7 cellular contexts compared by ENCODE assay signal in the genomic region with DNA sequence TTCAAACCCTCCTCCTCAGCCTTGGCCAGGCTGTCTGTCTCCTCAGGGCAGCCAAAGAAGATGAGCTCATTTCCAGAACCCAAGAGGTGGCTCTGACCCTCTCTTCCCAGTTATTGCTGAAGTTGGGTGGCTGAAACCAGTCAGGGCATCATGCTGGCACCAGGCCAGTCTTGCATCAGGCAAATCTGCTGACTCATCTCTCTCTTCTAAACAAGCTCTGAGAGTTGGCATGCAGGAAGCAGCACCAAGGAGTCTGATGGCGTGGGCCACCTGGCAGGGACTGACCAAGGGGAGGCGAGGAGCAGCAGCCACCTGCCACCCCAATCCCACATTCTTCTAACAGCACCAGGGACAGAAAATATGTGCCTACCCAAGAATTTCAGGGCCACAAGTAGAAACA.
A peak's percentile ranks its signal among the peaks of the same experiment; 100 is the strongest.
DNase-seq lines count a peak whose midpoint lies in the region; ATAC-seq and TF ChIP-seq lines count a peak whose summit lies in the region.

No MANE protein-coding gene starts in this region.

- no peak overlapping the region for H2BK20ac ChIP-seq in H9 (ENCODE audit: low read depth, low read length, poor library complexity, severe bottlenecking)

- H3K14ac ChIP-seq in neuronal stem cell (ENCODE audit: low read length) (peak overlapping the region; percentile 1), H9 (ENCODE audit: insufficient read depth, low read length) (no peak overlapping the region)

- DNase-seq in G401 (ENCODE audit: low spot score) = peak; percentile 87
- DNase-seq in NCI-H1105 (lab: John Stamatoyannopoulos, UW) = peak; percentile 19
- DNase-seq in T47D (ENCODE audit: low read depth in 1 of 2, low spot score in 1 of 2) = peak; percentile 7 to 76
- DNase-seq in neuronal stem cell (ENCODE audit: low spot score) = no peak
- no peak for DNase-seq in H9

- H2AFZ ChIP-seq in neuronal stem cell (ENCODE audit: low read length) (no peak overlapping the region), H9 (ENCODE audit: low read length) (no peak overlapping the region)

- H3K27ac ChIP-seq in neuronal stem cell (replicated peaks; ENCODE audit: low read length) = no peak overlapping the region
- H3K27ac ChIP-seq in H9 (ENCODE audit: insufficient read length, low read depth, low read length) = no peak overlapping the region

- H3K36me3 Mint-ChIP-seq in H9 (ENCODE audit: insufficient read depth in 1 of 3, low read depth in 3 of 3) = no peaks in the 10 kb centered on the region

- no peak overlapping the region for H4K5ac ChIP-seq in H9 (ENCODE audit: insufficient read length, low read depth, low read length)

- no peaks in the 10 kb centered on the region for H3K9me3 Mint-ChIP-seq in H9

- H3K18ac ChIP-seq in neuronal stem cell (ENCODE audit: low read length) = no peak overlapping the region
- H3K18ac ChIP-seq in H9 (ENCODE audit: insufficient read length, low read depth, low read length) = no peak overlapping the region

- H3K56ac ChIP-seq in H9 (ENCODE audit: insufficient read length, low read depth, low read length) = no peak overlapping the region

- peaks cover 0 to 2% of the 10 kb centered on the region in 2 donors for H3K4me1 ChIP-seq in neuronal stem cell (ENCODE audit: control insufficient read depth in 2 of 2, insufficient read depth in 1 of 2, low read depth in 1 of 2, low read length in 2 of 2)
- no peaks in the 10 kb centered on the region for H3K4me1 ChIP-seq in H9 (ENCODE audit: insufficient read depth, low read length)

- no peak overlapping the region for H3T11ph ChIP-seq in H9 (ENCODE audit: low read length)

- no peak for TF ChIP-seq CTCF in H9 (conservative IDR thresholded peaks at IDR 0.05)

- no peak overlapping the region for H3K4me3 Mint-ChIP-seq in H9

- no peak overlapping the region for H3K4me2 ChIP-seq in neuronal stem cell (ENCODE audit: insufficient read depth, low read length, poor library complexity, severe bottlenecking)
- H3K4me2 ChIP-seq in H9 (ENCODE audit: insufficient read depth, insufficient read length, low read length) = no peak overlapping the region

- no peak overlapping the region for H3K4me3 ChIP-seq in neuronal stem cell (ENCODE audit: low read length in 2 of 2)

- H3K4ac ChIP-seq in neuronal stem cell (ENCODE audit: low read length) = no peak overlapping the region
- no peak overlapping the region for H3K4ac ChIP-seq in H9 (ENCODE audit: low read depth, low read length)

- no peaks in the 10 kb centered on the region for H3K23me2 ChIP-seq in H9 (ENCODE audit: insufficient read length, low read depth, low read length, poor library complexity, severe bottlenecking)

- no peaks in the 10 kb centered on the region for H3K79me2 ChIP-seq in H9 (ENCODE audit: insufficient read depth, low read length)

- H2BK15ac ChIP-seq in neuronal stem cell (ENCODE audit: low read length) = no peak overlapping the region
- no peak overlapping the region for H2BK15ac ChIP-seq in H9 (ENCODE audit: low read depth, low read length)

- H3K79me1 ChIP-seq in neuronal stem cell (ENCODE audit: low read depth, low read length) (no peaks in the 10 kb centered on the region), H9 (ENCODE audit: insufficient read depth, low read depth, low read length, poor library complexity, severe bottlenecking) (no peaks in the 10 kb centered on the region)

- H3K9ac ChIP-seq in neuronal stem cell (ENCODE audit: low read depth, low read length, poor library complexity) (no peak overlapping the region), H9 (ENCODE audit: extremely low read depth, insufficient read length, low read length) (no peak overlapping the region)

- H2BK120ac ChIP-seq in neuronal stem cell (ENCODE audit: low read depth, low read length) = no peak overlapping the region
- H2BK120ac ChIP-seq in H9 (ENCODE audit: low read depth, low read length, poor library complexity, severe bottlenecking) = no peak overlapping the region

- no peak overlapping the region for H2BK12ac ChIP-seq in neuronal stem cell (ENCODE audit: low read length)
- H2BK12ac ChIP-seq in H9 (ENCODE audit: insufficient read length, low read depth, low read length) = no peak overlapping the region

- H2BK5ac ChIP-seq in neuronal stem cell (ENCODE audit: low read length) (no peak overlapping the region), H9 (ENCODE audit: insufficient read length, low read length) (no peak overlapping the region)

- H4K91ac ChIP-seq in neuronal stem cell (ENCODE audit: low read depth, low read length, poor library complexity) (no peak overlapping the region), H9 (ENCODE audit: insufficient read length, low read depth, low read length) (no peak overlapping the region)

- no peak overlapping the region for H4K8ac ChIP-seq in neuronal stem cell (ENCODE audit: low read depth, low read length)
- no peak overlapping the region for H4K8ac ChIP-seq in H9 (replicated peaks; ENCODE audit: insufficient read length, low read depth, low read length)

- H3K27me3 Mint-ChIP-seq in H9 (ENCODE audit: low read depth) = peaks cover 1% of the 10 kb centered on the region; the same call in 1 of the 2 replicates

- H2AK5ac ChIP-seq in neuronal stem cell (ENCODE audit: low read depth, low read length) = no peak overlapping the region
- H2AK5ac ChIP-seq in H9 (ENCODE audit: insufficient read length, low read length) = no peak overlapping the region

- no peaks in the 10 kb centered on the region for H3K27me3 ChIP-seq in neuronal stem cell (ENCODE audit: control insufficient read depth in 3 of 3, insufficient read depth in 3 of 3, low read depth in 1 of 3, low read length in 3 of 3)
- no peaks in the 10 kb centered on the region for H3K27me3 ChIP-seq in H9 (ENCODE audit: insufficient read depth, low read length)

- H3K27ac Mint-ChIP-seq in H9 = no peak overlapping the region

- ATAC-seq in HG03045 (IDR thresholded peaks at IDR 0.05; ENCODE audit: unreplicated experiment) (no peak), GM18870 (IDR thresholded peaks at IDR 0.05; ENCODE audit: unreplicated experiment) (no peak)

- H3K9me3 ChIP-seq in neuronal stem cell (replicated peaks in 1 of 2; ENCODE audit: control insufficient read depth in 2 of 2, insufficient read depth in 1 of 2, low read depth in 1 of 2, low read length in 2 of 2) = no peaks in the 10 kb centered on the region
- H3K9me3 ChIP-seq in H9 (ENCODE audit: control insufficient read depth, low read depth, low read length) = no peaks in the 10 kb centered on the region

- H3K36me3 ChIP-seq in neuronal stem cell (replicated peaks in 1 of 2; ENCODE audit: control insufficient read depth in 2 of 2, insufficient read depth in 2 of 2, low read length in 2 of 2) = no peaks in the 10 kb centered on the region

- no CpG with 5 or more reads among the region's 2 CpGs for WGBS in neuronal stem cell (ENCODE audit: extremely low coverage in 2 of 2, insufficient read length in 2 of 2, insufficient replicate concordance in 1 of 2), 2 donors
- no CpG with 5 or more reads among the region's 2 CpGs for WGBS in H9 (ENCODE audit: extremely low coverage, insufficient read length, low lambda C conversion rate)

- peak overlapping the region; percentile 3 for H3K23ac ChIP-seq in neuronal stem cell (ENCODE audit: low read depth, low read length, poor library complexity)
- no peak overlapping the region for H3K23ac ChIP-seq in H9 (ENCODE audit: insufficient read length, low read depth, low read length)

- no peaks in the 10 kb centered on the region for H4K20me1 ChIP-seq in H9 (ENCODE audit: control insufficient read depth, insufficient read depth, insufficient read length)

- in situ Hi-C loops in G401 (cut with HindIII; ENCODE audit: low sequenced_read_pairs) = no loop called here
- in situ Hi-C loops in T47D (cut with HindIII; ENCODE audit: low pct_unique_long_range_greater_than_20kb, low sequenced_read_pairs) = no loop called here

- peaks cover 6 to 9% of the 10 kb centered on the region in 2 experiments; a peak in 3 of 4 replicates for H3K4me1 Mint-ChIP-seq in H9

Comparison
In these comparisons a context has a peak if more than half of its experiments do, and no peak if none do; other contexts are left out.
1. DNase-seq: peak in G401 (single experiment), NCI-H1105 (single experiment) and T47D (2 of 2); none in neuronal stem cell (single experiment) and H9 (single experiment).